Comparison of ENCODE assay signal across 8 cellular contexts in genomic region chr2:239303711-239304532, GRCh38.
A peak's percentile ranks its signal among the peaks of the same experiment; 100 is the strongest.
DNase-seq lines count a peak whose midpoint lies in the region; ATAC-seq and TF ChIP-seq lines count a peak whose summit lies in the region.

No MANE protein-coding gene starts in this region.

- no peaks in the 10 kb centered on the region for H3K9me3 ChIP-seq in Caco-2

- ATAC-seq in GM21367 (IDR thresholded peaks at IDR 0.05; ENCODE audit: unreplicated experiment) (peak; percentile 53), natural killer cell (peak; percentile 79 to 86 (median 85)), HG02678 (IDR thresholded peaks at IDR 0.05; ENCODE audit: unreplicated experiment) (no peak), GM21717 (IDR thresholded peaks at IDR 0.05; ENCODE audit: unreplicated experiment) (no peak)

- H3K4me1 ChIP-seq in Caco-2 = peaks cover 12% of the 10 kb centered on the region; the same call in 1 of the 2 replicates

- no peaks in the 10 kb centered on the region for H3K36me3 Mint-ChIP-seq in Caco-2 (ENCODE audit: insufficient read depth, unreplicated experiment)
- peaks cover 4% of the 10 kb centered on the region for H3K36me3 Mint-ChIP-seq in T-helper 2 cell treated with Interferon-gamma antibody and Interleukin-4, amounts not matched to agents 5 μg/mL and 100 μg/mL, for 36 hours (ENCODE audit: low read depth)
- H3K36me3 Mint-ChIP-seq in natural killer cell = no peaks in the 10 kb centered on the region

- no peaks in the 10 kb centered on the region for H3K27me3 ChIP-seq in Caco-2 (replicated peaks; ENCODE audit: control insufficient read depth, insufficient read depth, low read length)

- H3K36me3 ChIP-seq in Caco-2 (ENCODE audit: control insufficient read depth, insufficient read depth, low read length) = no peaks in the 10 kb centered on the region

- no TSS peak for BruUV-seq in Caco-2 (replicated peaks; lab: Mats Ljungman, UMichigan)

- CTCF ChIA-PET in Caco-2 (lab: Charles Lee) = interaction anchor here (0.9 kb wide), 1 partner anchor 9 kb away, joined by 5 read pairs; no protein-coding TSS in a partner anchor

- H3K9me3 Mint-ChIP-seq in Caco-2 (ENCODE audit: unreplicated experiment) = no peaks in the 10 kb centered on the region
- no peaks in the 10 kb centered on the region for H3K9me3 Mint-ChIP-seq in T-helper 2 cell treated with Interferon-gamma antibody and Interleukin-4, amounts not matched to agents 5 μg/mL and 100 μg/mL, for 36 hours
- no peaks in the 10 kb centered on the region for H3K9me3 Mint-ChIP-seq in natural killer cell

- H3K4me1 Mint-ChIP-seq in Caco-2 (ENCODE audit: low read depth, unreplicated experiment) (peaks cover 19% of the 10 kb centered on the region), natural killer cell (peaks cover 35 to 44% of the 10 kb centered on the region in 2 donors)
- H3K4me1 Mint-ChIP-seq in T-helper 2 cell treated with Interferon-gamma antibody and Interleukin-4, amounts not matched to agents 5 μg/mL and 100 μg/mL, for 36 hours (ENCODE audit: low read depth) = peaks cover 36% of the 10 kb centered on the region

- intact Hi-C loops in Caco-2 (cut with micrococcal nuclease; ENCODE audit: unreplicated experiment) (no loop called here), natural killer cell (cut with micrococcal nuclease) (no loop called here)

- POLR2A ChIA-PET in Caco-2 (lab: Charles Lee) = interaction anchor here (1.1 kb wide), 1 partner anchor 97 kb away, joined by 3 read pairs; the partner anchor contains the start of gene HDAC4

- peak overlapping the region; percentile 42 for H3K27ac Mint-ChIP-seq in Caco-2 (ENCODE audit: unreplicated experiment)
- peak overlapping the region; percentile 22 for H3K27ac Mint-ChIP-seq in T-helper 2 cell treated with Interferon-gamma antibody and Interleukin-4, amounts not matched to agents 5 μg/mL and 100 μg/mL, for 36 hours
- H3K27ac Mint-ChIP-seq in natural killer cell = peak overlapping the region; percentile 69 to 72

- no peak overlapping the region for H3K4me3 ChIP-seq in Caco-2 (ENCODE audit: low read depth, low read length)

- TF ChIP-seq CTCF in Caco-2 (IDR thresholded peaks at IDR 0.05; ENCODE audit: insufficient read depth in 1 of 2, low read depth in 1 of 2, low read length in 1 of 2, severe bottlenecking in 1 of 2, unreplicated experiment in 1 of 2) (no peak), natural killer cell (IDR thresholded peaks at IDR 0.05) (no peak)

- H3K27me3 Mint-ChIP-seq in Caco-2 (ENCODE audit: insufficient read depth, unreplicated experiment) = no peaks in the 10 kb centered on the region
- no peaks in the 10 kb centered on the region for H3K27me3 Mint-ChIP-seq in T-helper 2 cell treated with Interferon-gamma antibody and Interleukin-4, amounts not matched to agents 5 μg/mL and 100 μg/mL, for 36 hours (ENCODE audit: low read depth)
- no peaks in the 10 kb centered on the region for H3K27me3 Mint-ChIP-seq in natural killer cell (ENCODE audit: low read depth in 2 of 2)

- no peak overlapping the region for H3K4me3 Mint-ChIP-seq in Caco-2 (ENCODE audit: unreplicated experiment)
- no peak overlapping the region for H3K4me3 Mint-ChIP-seq in T-helper 2 cell treated with Interferon-gamma antibody and Interleukin-4, amounts not matched to agents 5 μg/mL and 100 μg/mL, for 36 hours
- peak overlapping the region; percentile 28 for H3K4me3 Mint-ChIP-seq in natural killer cell

- DNase-seq in Caco-2 (peak; percentile 26 to 43), natural killer cell (no peak), cortex of kidney (lab: John Stamatoyannopoulos, UW) (no peak), NCI-H1694 (lab: John Stamatoyannopoulos, UW) (no peak)
- no peak for DNase-seq in T-helper 2 cell treated with Interferon-gamma antibody and Interleukin-4, amounts not matched to agents 5 μg/mL and 100 μg/mL, for 36 hours (ENCODE audit: low spot score)

Comparison
In these comparisons a context has a peak if more than half of its experiments do, and no peak if none do; other contexts are left out.
1. DNase-seq: peak in Caco-2 (2 of 2); none in T-helper 2 cell treated with Interferon-gamma antibody and Interleukin-4, amounts not matched to agents 5 μg/mL and 100 μg/mL, for 36 hours (single experiment), natural killer cell (single experiment), cortex of kidney (single experiment) and NCI-H1694 (single experiment).
2. ATAC-seq: peak in GM21367 (single experiment) and natural killer cell (3 of 3); none in HG02678 (single experiment) and GM21717 (single experiment).
3. Peak in every context shown above with its lines, with median percentiles within 50 percentile points of each other: H3K27ac Mint-ChIP-seq.